In genomic region chr12:1204581-1205121, GRCh38 we compare ENCODE assay signal across 8 cellular contexts.
DNase-seq lines count a peak whose midpoint lies in the region; ATAC-seq, FAIRE-seq and TF ChIP-seq lines count a peak whose summit lies in the region.

No MANE protein-coding gene starts in this region.

- H3K27me3 Mint-ChIP-seq in astrocyte (ENCODE audit: low read depth, unreplicated experiment) = no peaks in the 10 kb centered on the region
- no peaks in the 10 kb centered on the region for H3K27me3 Mint-ChIP-seq in glutamatergic neuron (ENCODE audit: unreplicated experiment)

- H3K36me3 Mint-ChIP-seq in astrocyte (ENCODE audit: low read depth, unreplicated experiment) (peaks cover 3% of the 10 kb centered on the region), glutamatergic neuron (ENCODE audit: unreplicated experiment) (no peaks in the 10 kb centered on the region)

- peak overlapping the region; percentile 72 for H3K9ac ChIP-seq in astrocyte (ENCODE audit: low read length)

- H3K27me3 ChIP-seq in ACC112 (ENCODE audit: insufficient read depth, low read length) = no peaks in the 10 kb centered on the region
- no peaks in the 10 kb centered on the region for H3K27me3 ChIP-seq in astrocyte (ENCODE audit: insufficient read depth, low read length)

- H3K4me3 ChIP-seq in ACC112 (ENCODE audit: low read depth, low read length) (peak overlapping the region; percentile 79), astrocyte (ENCODE audit: insufficient read depth, low read depth, low read length) (peak overlapping the region; percentile 52), mucosa of descending colon (no peak overlapping the region)

- H3K36me3 ChIP-seq in ACC112 (ENCODE audit: insufficient read depth, low read length) (no peaks in the 10 kb centered on the region), astrocyte (ENCODE audit: insufficient read depth, low read length) (no peaks in the 10 kb centered on the region), mucosa of descending colon (ENCODE audit: low read depth) (no peaks in the 10 kb centered on the region)

- peak; percentile 67 for FAIRE-seq in astrocyte (lab: Jason Lieb, UNC)

- H2AFZ ChIP-seq in ACC112 (ENCODE audit: low read length, unreplicated experiment) (peak overlapping the region; percentile 73), astrocyte (ENCODE audit: low read depth, low read length) (no peak overlapping the region)

- intact Hi-C loops in mucosa of descending colon (cut with DNase I, micrococcal nuclease) = no loop called here

- H3K9me3 Mint-ChIP-seq in astrocyte (ENCODE audit: unreplicated experiment) = no peaks in the 10 kb centered on the region
- no peaks in the 10 kb centered on the region for H3K9me3 Mint-ChIP-seq in glutamatergic neuron (ENCODE audit: unreplicated experiment)

- H3K27ac ChIP-seq in ACC112 (ENCODE audit: low read depth, low read length) = peak overlapping the region; percentile 68
- H3K27ac ChIP-seq in astrocyte (ENCODE audit: low read depth, low read length) = peak overlapping the region; percentile 48

- no peak overlapping the region for H3K4me3 Mint-ChIP-seq in astrocyte (ENCODE audit: unreplicated experiment)
- no peak overlapping the region for H3K4me3 Mint-ChIP-seq in glutamatergic neuron (ENCODE audit: unreplicated experiment)

- H3K9me3 ChIP-seq in astrocyte (ENCODE audit: insufficient read depth, low read depth, low read length) (no peaks in the 10 kb centered on the region), mucosa of descending colon (no peaks in the 10 kb centered on the region)

- no peak for TF ChIP-seq CTCF in astrocyte (IDR thresholded peaks at IDR 0.05; ENCODE audit: insufficient read depth, low read depth, low read length)
- no peak for TF ChIP-seq CTCF in mucosa of descending colon (IDR thresholded peaks at IDR 0.05)
- TF ChIP-seq CTCF in glutamatergic neuron (IDR thresholded peaks at IDR 0.05; ENCODE audit: partially characterized antibody, unreplicated experiment) = no peak

- ATAC-seq in GM18868 (IDR thresholded peaks at IDR 0.05; ENCODE audit: unreplicated experiment) (peak; percentile 80), HG03196 (IDR thresholded peaks at IDR 0.05; ENCODE audit: unreplicated experiment) (peak; percentile 75), mucosa of descending colon (peak; percentile 65)

- H4K20me1 ChIP-seq in astrocyte (ENCODE audit: insufficient read depth, low read length) = no peaks in the 10 kb centered on the region

- H3K4me1 Mint-ChIP-seq in astrocyte (ENCODE audit: low read depth, unreplicated experiment) (peaks cover 31% of the 10 kb centered on the region), glutamatergic neuron (ENCODE audit: low read depth, unreplicated experiment) (no peaks in the 10 kb centered on the region)

- H3K27ac Mint-ChIP-seq in astrocyte (ENCODE audit: unreplicated experiment) (no peak overlapping the region), glutamatergic neuron (ENCODE audit: unreplicated experiment) (no peak overlapping the region)

- H3K79me2 ChIP-seq in ACC112 (ENCODE audit: control insufficient read depth, insufficient read depth, low read length, unreplicated experiment) = no peaks in the 10 kb centered on the region
- H3K79me2 ChIP-seq in astrocyte (ENCODE audit: insufficient read depth, low read length) = no peaks in the 10 kb centered on the region

- peaks cover 21% of the 10 kb centered on the region for H3K4me1 ChIP-seq in ACC112 (ENCODE audit: control insufficient read depth, insufficient read depth, low read length, unreplicated experiment)
- H3K4me1 ChIP-seq in astrocyte (ENCODE audit: insufficient read depth, low read length) = peaks cover 5% of the 10 kb centered on the region
- peaks cover 9% of the 10 kb centered on the region for H3K4me1 ChIP-seq in mucosa of descending colon (ENCODE audit: low read depth)

- H3K4me2 ChIP-seq in astrocyte (ENCODE audit: low read length) = peak overlapping the region; percentile 83

- DNase-seq in astrocyte (ENCODE audit: low read depth) (peak; percentile 27), mucosa of descending colon (no peak), glutamatergic neuron (no peak), iPS-NIHi11 (ENCODE audit: low spot score) (no peak), NCI-H2081 (lab: John Stamatoyannopoulos, UW) (no peak)
